27 cellular contexts compared by ENCODE assay signal in the genomic region with DNA sequence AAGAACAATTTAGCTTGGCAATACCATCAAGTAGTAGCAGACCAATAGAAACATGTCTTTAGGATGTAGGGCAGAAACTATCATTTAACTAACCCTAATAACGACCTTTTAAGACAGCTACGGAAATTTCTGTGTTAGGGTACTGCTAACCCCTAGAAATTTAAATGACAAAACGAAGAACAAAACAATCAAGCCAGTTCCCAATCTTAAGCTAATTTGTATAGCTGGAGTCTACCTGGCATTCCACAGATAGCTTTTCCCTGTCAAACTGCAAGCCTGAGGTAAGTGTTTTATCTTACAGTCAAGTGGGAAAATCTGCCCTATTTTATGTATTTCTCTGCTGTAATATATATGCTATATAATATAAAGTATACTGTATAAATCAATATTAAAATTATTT. TPM values are rescaled to one million over a fixed set of nuclear protein-coding genes. Genes with fewer than 3 reads are reported as not detected.
"Had no signal": no experiment of that assay in that cellular context is flagged by ENCODE, and none has a peak within 500 bp of the region (broad histone marks: within the 10 kb centered on the region; RNA-seq: fewer than 3 reads in every experiment).

No MANE protein-coding gene starts in this region.

- H3K27ac Mint-ChIP-seq: naive thymus-derived CD4-positive, alpha-beta T cell; nephron; stimulated activated effector memory CD8-positive, alpha-beta T cell treated with anti-CD3 and anti-CD28 coated beads, Interleukin-12 subunit alpha, Interleukin-12 subunit beta, amount 100 ng/mL, for 72 hours; stimulated activated naive CD8-positive, alpha-beta T cell treated with anti-CD3 and anti-CD28 coated beads, Interleukin-15, Interleukin-2, amounts not matched to agents 100 ng/mL and 50 ng/mL, for 24 hours; type B pancreatic cell had no signal

- H3K4me3 Mint-ChIP-seq: naive thymus-derived CD4-positive, alpha-beta T cell; nephron; neural crest cell; stimulated activated effector memory CD8-positive, alpha-beta T cell treated with anti-CD3 and anti-CD28 coated beads, Interleukin-12 subunit alpha, Interleukin-12 subunit beta, amount 100 ng/mL, for 72 hours; stimulated activated naive CD8-positive, alpha-beta T cell treated with anti-CD3 and anti-CD28 coated beads, Interleukin-15, Interleukin-2, amounts not matched to agents 100 ng/mL and 50 ng/mL, for 24 hours; type B pancreatic cell had no signal

- H3K27me3 ChIP-seq: hepatocyte, pancreas, tibial nerve, uterus had no signal

- H3K27me3 Mint-ChIP-seq: naive thymus-derived CD4-positive, alpha-beta T cell; stimulated activated naive CD8-positive, alpha-beta T cell treated with anti-CD3 and anti-CD28 coated beads, Interleukin-15, Interleukin-2, amounts not matched to agents 100 ng/mL and 50 ng/mL, for 24 hours; type B pancreatic cell had no signal

- H3K36me3 ChIP-seq: prostate gland, uterus had no signal

- H3K4me1 Mint-ChIP-seq: naive thymus-derived CD4-positive, alpha-beta T cell; nephron; neural crest cell; stimulated activated effector memory CD8-positive, alpha-beta T cell treated with anti-CD3 and anti-CD28 coated beads, Interleukin-12 subunit alpha, Interleukin-12 subunit beta, amount 100 ng/mL, for 72 hours had no signal

- DNase-seq: islet precursor cell; left ventricle myocardium inferior; midbrain; mucosa of descending colon; naive thymus-derived CD4-positive, alpha-beta T cell; nucleus accumbens; pancreas; posterior cingulate gyrus; retina; right cardiac atrium; stimulated activated CD4-positive, alpha-beta T cell treated with anti-CD3 and anti-CD28 coated beads, Interleukin-12 subunit alpha, Interleukin-12 subunit beta, amount 100 ng/mL, for 4 hours; stimulated activated CD4-positive, alpha-beta T cell treated with anti-CD3 and anti-CD28 coated beads, Interleukin-15, amount 100 ng/mL, for 24 hours; stimulated activated CD4-positive, alpha-beta T cell treated with anti-CD3 and anti-CD28 coated beads, Interleukin-2, amount 100 ng/mL, for 24 hours; stimulated activated CD4-positive, alpha-beta T cell treated with anti-CD3 and anti-CD28 coated beads, Interleukin-4, amount 100 ng/mL, for 24 hours; stimulated activated naive CD4-positive, alpha-beta T cell; uterus had no signal

- H3K4me3 ChIP-seq: hepatocyte, left ventricle myocardium inferior, lung, mucosa of descending colon, pancreas, prostate gland, skin epidermis, tibial nerve, uterus had no signal

- H3K9me3 Mint-ChIP-seq: naive thymus-derived CD4-positive, alpha-beta T cell; nephron; neural crest cell; stimulated activated effector memory CD8-positive, alpha-beta T cell treated with anti-CD3 and anti-CD28 coated beads, Interleukin-12 subunit alpha, Interleukin-12 subunit beta, amount 100 ng/mL, for 72 hours; stimulated activated naive CD8-positive, alpha-beta T cell treated with anti-CD3 and anti-CD28 coated beads, Interleukin-15, Interleukin-2, amounts not matched to agents 100 ng/mL and 50 ng/mL, for 24 hours; type B pancreatic cell had no signal

- ATAC-seq: mucosa of descending colon; naive thymus-derived CD4-positive, alpha-beta T cell; pancreas; right cardiac atrium; sciatic nerve; stimulated activated effector memory CD8-positive, alpha-beta T cell treated with anti-CD3 and anti-CD28 coated beads, Interleukin-12 subunit alpha, Interleukin-12 subunit beta, amount 100 ng/mL, for 72 hours had no signal

RNA-seq across cellular contexts. Expression of a gene that starts 37.6 kb away (rescaled TPM):
- total RNA-seq: prostate gland had no signal
